Comparison of ENCODE assay signal across 16 cellular contexts in genomic region chr11:119835804-119836203, GRCh38.
DNase-seq lines count a peak whose midpoint lies in the region; ATAC-seq lines count a peak whose summit lies in the region.
"Had no signal": no experiment of that assay in that cellular context is flagged by ENCODE, and none has a peak within 500 bp of the region (broad histone marks: within the 10 kb centered on the region; RNA-seq: fewer than 3 reads in every experiment).

No MANE protein-coding gene starts in this region.

- no peak overlapping the region for H3K27ac Mint-ChIP-seq in activated CD4-positive, alpha-beta T cell treated with anti-CD3 and anti-CD28 coated beads, Interleukin-2, amount 10 ng/mL, durations not matched to agents 24 days and 14 days
- peak overlapping the region; percentile 49 for H3K27ac Mint-ChIP-seq in activated naive CD8-positive, alpha-beta T cell treated with anti-CD3 and anti-CD28 coated beads for 36 hours
- H3K27ac Mint-ChIP-seq: CD8-positive, alpha-beta T cell; GM23338; H9 had no signal

- H3K9me3 Mint-ChIP-seq in activated CD4-positive, alpha-beta T cell treated with anti-CD3 and anti-CD28 coated beads, Interleukin-2, amount 10 ng/mL, durations not matched to agents 24 days and 14 days, result peaks cover 4% of the 10 kb centered on the region
- H3K9me3 Mint-ChIP-seq in activated naive CD8-positive, alpha-beta T cell treated with anti-CD3 and anti-CD28 coated beads for 36 hours, result peaks cover 3% of the 10 kb centered on the region
- H3K9me3 Mint-ChIP-seq: CD8-positive, alpha-beta T cell had no signal

- DNase-seq in activated CD4-positive, alpha-beta T cell treated with anti-CD3 and anti-CD28 coated beads for 48 hours, result peak; percentile 35
- no peak for DNase-seq in activated CD4-positive, alpha-beta T cell treated with anti-CD3 and anti-CD28 coated beads, Interleukin-2, amount 10 ng/mL, durations not matched to agents 24 days and 14 days
- peak; percentile 11 for DNase-seq in stimulated activated CD4-positive, alpha-beta T cell treated with anti-CD3 and anti-CD28 coated beads, Interleukin-1b, Interleukin-23, amount 100 ng/mL, for 48 hours
- DNase-seq in stimulated activated CD4-positive, alpha-beta T cell treated with anti-CD3 and anti-CD28 coated beads, Interleukin-4, amount 100 ng/mL, for 24 hours, result no peak
- DNase-seq in activated naive CD8-positive, alpha-beta T cell treated with anti-CD3 and anti-CD28 coated beads for 36 hours, result no peak
- DNase-seq in NCI-H1930 (lab: John Stamatoyannopoulos, UW), result no peak
- DNase-seq: 8988T; AML-193; CD8-positive, alpha-beta T cell; COR-L47; DMS153; DMS79 treated with DMSO at 0.1 percent for 48 hours; EL; H9 had no signal

- H3K36me3 Mint-ChIP-seq in activated CD4-positive, alpha-beta T cell treated with anti-CD3 and anti-CD28 coated beads, Interleukin-2, amount 10 ng/mL, durations not matched to agents 24 days and 14 days (ENCODE audit: low read depth), result no peaks in the 10 kb centered on the region
- H3K36me3 Mint-ChIP-seq in activated naive CD8-positive, alpha-beta T cell treated with anti-CD3 and anti-CD28 coated beads for 36 hours, result no peaks in the 10 kb centered on the region
- H3K36me3 Mint-ChIP-seq: CD8-positive, alpha-beta T cell had no signal

- no peaks in the 10 kb centered on the region for H3K4me1 Mint-ChIP-seq in activated CD4-positive, alpha-beta T cell treated with anti-CD3 and anti-CD28 coated beads, Interleukin-2, amount 10 ng/mL, durations not matched to agents 24 days and 14 days
- H3K4me1 Mint-ChIP-seq in activated naive CD8-positive, alpha-beta T cell treated with anti-CD3 and anti-CD28 coated beads for 36 hours, result peaks cover 8% of the 10 kb centered on the region

- H3K27me3 Mint-ChIP-seq in activated CD4-positive, alpha-beta T cell treated with anti-CD3 and anti-CD28 coated beads, Interleukin-2, amount 10 ng/mL, durations not matched to agents 24 days and 14 days, result peaks cover 3% of the 10 kb centered on the region
- H3K27me3 Mint-ChIP-seq in activated naive CD8-positive, alpha-beta T cell treated with anti-CD3 and anti-CD28 coated beads for 36 hours, result peaks cover 52% of the 10 kb centered on the region

- no peak overlapping the region for H3K4me3 Mint-ChIP-seq in activated CD4-positive, alpha-beta T cell treated with anti-CD3 and anti-CD28 coated beads, Interleukin-2, amount 10 ng/mL, durations not matched to agents 24 days and 14 days
- H3K4me3 Mint-ChIP-seq in activated naive CD8-positive, alpha-beta T cell treated with anti-CD3 and anti-CD28 coated beads for 36 hours, result no peak overlapping the region
- H3K4me3 Mint-ChIP-seq: CD8-positive, alpha-beta T cell; GM23338; H9 had no signal

- intact Hi-C loops in activated CD4-positive, alpha-beta T cell treated with anti-CD3 and anti-CD28 coated beads, Interleukin-2, amount 10 ng/mL, durations not matched to agents 24 days and 14 days (cut with micrococcal nuclease), result no loop called here

- no peak for ATAC-seq in HG03432 (IDR thresholded peaks at IDR 0.05; ENCODE audit: unreplicated experiment)
- ATAC-seq: CD8-positive, alpha-beta T cell; GM23338 had no signal

Comparison
In these comparisons a context has a peak if more than half of its experiments do, and no peak if none do; other contexts are left out.
1. DNase-seq: peak in activated CD4-positive, alpha-beta T cell treated with anti-CD3 and anti-CD28 coated beads for 48 hours (single experiment) and stimulated activated CD4-positive, alpha-beta T cell treated with anti-CD3 and anti-CD28 coated beads, Interleukin-1b, Interleukin-23, amount 100 ng/mL, for 48 hours (single experiment); none in activated CD4-positive, alpha-beta T cell treated with anti-CD3 and anti-CD28 coated beads, Interleukin-2, amount 10 ng/mL, durations not matched to agents 24 days and 14 days (single experiment), stimulated activated CD4-positive, alpha-beta T cell treated with anti-CD3 and anti-CD28 coated beads, Interleukin-4, amount 100 ng/mL, for 24 hours (single experiment), activated naive CD8-positive, alpha-beta T cell treated with anti-CD3 and anti-CD28 coated beads for 36 hours (single experiment) and NCI-H1930 (0 of 2).